1 cellular context compared by ENCODE assay signal in genomic region chr1:20481643-20482498, GRCh38.
TF ChIP-seq lines count a peak whose summit lies in the region.

No MANE protein-coding gene starts in this region.

TF ChIP-seq in HepG2, 621 proteins besides CTCF, POLR2A, EP300 and RAD21 (continued from another document and continues in another):
- TF ChIP-seq ZC3H13 (CRISPR knock-in tag; IDR thresholded peaks at IDR 0.05) (peak; percentile 66; the same call in 1 of the 2 replicates), ZNF207 (IDR thresholded peaks at IDR 0.05; ENCODE audit: borderline replicate concordance) (no peak), GZF1 (CRISPR knock-in tag; IDR thresholded peaks at IDR 0.05) (0 out of 2 replicates have a peak, but pooled peaks have one; percentile 48), ZNF335 (CRISPR knock-in tag; IDR thresholded peaks at IDR 0.05) (no peak), NR2F1 (CRISPR knock-in tag; IDR thresholded peaks at IDR 0.05) (0 out of 4 replicates have a peak, but pooled peaks of 1 of the 2 experiments have one; percentile 16), ASH2L (IDR thresholded peaks at IDR 0.05; ENCODE audit: insufficient read length, low read depth, low read length) (peak; percentile 1), NR2F6 (IDR thresholded peaks at IDR 0.05) (peak; percentile 57; the same call in 1 of the 2 replicates), NR2F6 (CRISPR knock-in tag; IDR thresholded peaks at IDR 0.05) (peak; percentile 51; the same call in 1 of the 2 replicates), MAFK (conservative IDR thresholded peaks at IDR 0.05 in 1 of 2, IDR thresholded peaks at IDR 0.05 in 1 of 2; ENCODE audit: low read length in 2 of 2) (no peak), SALL2 (CRISPR knock-in tag; IDR thresholded peaks at IDR 0.05) (no peak), ZNF883 (CRISPR knock-in tag; IDR thresholded peaks at IDR 0.05; ENCODE audit: not compliant biosample characterization) (peak; percentile 22), ZNF530 (CRISPR knock-in tag; IDR thresholded peaks at IDR 0.05; ENCODE audit: low read depth) (no peak), KLF6 (CRISPR knock-in tag; IDR thresholded peaks at IDR 0.05) (0 out of 2 replicates have a peak, but pooled peaks have one; percentile 41), ZNF629 (CRISPR knock-in tag; conservative IDR thresholded peaks at IDR 0.05) (0 out of 2 replicates have a peak, but pooled peaks have one; percentile 18), PHF21A (CRISPR knock-in tag; IDR thresholded peaks at IDR 0.05) (0 out of 2 replicates have a peak, but pooled peaks have one; percentile 51), ZNF607 (CRISPR knock-in tag; IDR thresholded peaks at IDR 0.05; ENCODE audit: borderline replicate concordance) (0 out of 2 replicates have a peak, but pooled peaks have one; percentile 39), ARID4A (CRISPR knock-in tag; IDR thresholded peaks at IDR 0.05; ENCODE audit: borderline replicate concordance) (peak; percentile 14; the same call in 1 of the 2 replicates), IRF2 (CRISPR knock-in tag; IDR thresholded peaks at IDR 0.05) (no peak), ZBTB1 (CRISPR knock-in tag; IDR thresholded peaks at IDR 0.05; ENCODE audit: borderline replicate concordance) (no peak), ZBTB7A (CRISPR knock-in tag; IDR thresholded peaks at IDR 0.05) (peak; percentile 34; the same call in 1 of the 2 replicates), ZNF766 (CRISPR knock-in tag; IDR thresholded peaks at IDR 0.05; ENCODE audit: borderline replicate concordance) (peak; percentile 31; the same call in 1 of the 2 replicates), SSRP1 (CRISPR knock-in tag; IDR thresholded peaks at IDR 0.05) (no peak), RARG (CRISPR knock-in tag; IDR thresholded peaks at IDR 0.05; ENCODE audit: low read depth) (no peak), ZKSCAN1 (IDR thresholded peaks at IDR 0.05; ENCODE audit: low read length) (no peak), HMGA1 (CRISPR knock-in tag; conservative IDR thresholded peaks at IDR 0.05) (no peak), NCOA5 (CRISPR knock-in tag; IDR thresholded peaks at IDR 0.05) (peak; percentile 32; the same call in 1 of the 2 replicates), ZNF549 (CRISPR knock-in tag; IDR thresholded peaks at IDR 0.05) (no peak), CCDC6 (CRISPR knock-in tag; IDR thresholded peaks at IDR 0.05) (peak; percentile 39; the same call in 1 of the 2 replicates), ZNF20 (CRISPR knock-in tag; IDR thresholded peaks at IDR 0.05) (no peak), ATF7-NPFF (CRISPR knock-in tag; IDR thresholded peaks at IDR 0.05; ENCODE audit: low read depth) (no peak), FOXK2 (IDR thresholded peaks at IDR 0.05) (no peak), ZNF781 (CRISPR knock-in tag; IDR thresholded peaks at IDR 0.05; ENCODE audit: borderline replicate concordance, not compliant biosample characterization) (no peak), ZNF768 (CRISPR knock-in tag; IDR thresholded peaks at IDR 0.05) (no peak), MED13 (CRISPR knock-in tag; IDR thresholded peaks at IDR 0.05) (0 out of 2 replicates have a peak, but pooled peaks have one; percentile 45), MLX (CRISPR knock-in tag; IDR thresholded peaks at IDR 0.05) (no peak), NFKBIZ (CRISPR knock-in tag; IDR thresholded peaks at IDR 0.05) (0 out of 2 replicates have a peak, but pooled peaks have one; percentile 46), MZF1 (CRISPR knock-in tag; IDR thresholded peaks at IDR 0.05; ENCODE audit: borderline replicate concordance) (no peak), ZNF816 (CRISPR knock-in tag; IDR thresholded peaks at IDR 0.05; ENCODE audit: borderline replicate concordance) (0 out of 2 replicates have a peak, but pooled peaks have one; percentile 56), CREM (IDR thresholded peaks at IDR 0.05) (no peak), CREM (CRISPR knock-in tag; IDR thresholded peaks at IDR 0.05) (no peak), HIVEP1 (CRISPR knock-in tag; IDR thresholded peaks at IDR 0.05) (no peak), AKAP8 (CRISPR knock-in tag; IDR thresholded peaks at IDR 0.05) (0 out of 2 replicates have a peak, but pooled peaks have one; percentile 30), ZNF598 (CRISPR knock-in tag; IDR thresholded peaks at IDR 0.05; ENCODE audit: borderline replicate concordance) (0 out of 2 replicates have a peak, but pooled peaks have one; percentile 18), AGO1 (IDR thresholded peaks at IDR 0.05; ENCODE audit: low read depth, low read length, poor library complexity, severe bottlenecking) (peak; percentile 91), ZNF501 (CRISPR knock-in tag; IDR thresholded peaks at IDR 0.05) (peak; percentile 45), MEF2D (CRISPR knock-in tag; IDR thresholded peaks at IDR 0.05) (0 out of 2 replicates have a peak, but pooled peaks have one; percentile 20), CC2D1A (CRISPR knock-in tag; IDR thresholded peaks at IDR 0.05) (no peak), ZMYM4 (CRISPR knock-in tag; IDR thresholded peaks at IDR 0.05) (no peak), ZFP91 (CRISPR knock-in tag; IDR thresholded peaks at IDR 0.05; ENCODE audit: borderline replicate concordance) (peak; percentile 22; the same call in 1 of the 2 replicates), ZNF296 (CRISPR knock-in tag; conservative IDR thresholded peaks at IDR 0.05) (peak; percentile 70; the same call in 1 of the 2 replicates), ZNF891 (CRISPR knock-in tag; IDR thresholded peaks at IDR 0.05) (peak; percentile 71; the same call in 1 of the 2 replicates), SYNCRIP (IDR thresholded peaks at IDR 0.05; ENCODE audit: insufficient read depth, low read depth, low read length) (no peak), HNRNPL (IDR thresholded peaks at IDR 0.05; ENCODE audit: low read depth, low read length) (no peak), FOXJ3 (CRISPR knock-in tag; IDR thresholded peaks at IDR 0.05; ENCODE audit: borderline replicate concordance) (no peak), PATZ1 (CRISPR knock-in tag; IDR thresholded peaks at IDR 0.05) (peak; percentile 89), GATA4 (IDR thresholded peaks at IDR 0.05; ENCODE audit: borderline replicate concordance, low read depth) (no peak), ZHX1 (CRISPR knock-in tag; IDR thresholded peaks at IDR 0.05; ENCODE audit: low read depth) (0 out of 2 replicates have a peak, but pooled peaks have one; percentile 9), NFE2 (CRISPR knock-in tag; IDR thresholded peaks at IDR 0.05) (no peak), ZNF333 (CRISPR knock-in tag; IDR thresholded peaks at IDR 0.05; ENCODE audit: borderline replicate concordance) (no peak), ZNF569 (CRISPR knock-in tag; IDR thresholded peaks at IDR 0.05; ENCODE audit: borderline replicate concordance) (no peak), ZSCAN20 (CRISPR knock-in tag; IDR thresholded peaks at IDR 0.05; ENCODE audit: borderline replicate concordance) (0 out of 2 replicates have a peak, but pooled peaks have one; percentile 42), RAD51 (IDR thresholded peaks at IDR 0.05; ENCODE audit: borderline replicate concordance) (no peak), PITX1 (CRISPR knock-in tag; IDR thresholded peaks at IDR 0.05) (peak; percentile 17; the same call in 1 of the 2 replicates), CREB1 (IDR thresholded peaks at IDR 0.05) (no peak), CREB1 (CRISPR knock-in tag; IDR thresholded peaks at IDR 0.05) (0 out of 2 replicates have a peak, but pooled peaks have one; percentile 42), CHD2 (IDR thresholded peaks at IDR 0.05; ENCODE audit: low read depth, low read length) (0 out of 2 replicates have a peak, but pooled peaks have one; percentile 19), ATAD3A (CRISPR knock-in tag; IDR thresholded peaks at IDR 0.05) (no peak), ZNF740 (CRISPR knock-in tag; IDR thresholded peaks at IDR 0.05) (peak; percentile 75), ZNF225 (CRISPR knock-in tag; IDR thresholded peaks at IDR 0.05) (no peak), BRD4 (CRISPR knock-in tag; IDR thresholded peaks at IDR 0.05) (0 out of 2 replicates have a peak, but pooled peaks have one; percentile 54)
